ENCODE assay signal across 1 cellular context in genomic region chr4:184460495-184461285, GRCh38.
TF ChIP-seq lines count a peak whose summit lies in the region.

No MANE protein-coding gene starts in this region.

TF ChIP-seq in HepG2, 621 proteins besides CTCF, POLR2A, EP300 and RAD21:
- TF ChIP-seq MNT (IDR thresholded peaks at IDR 0.05) (peak; percentile 19; the same call in 1 of the 2 replicates), ZNF264 (CRISPR knock-in tag; IDR thresholded peaks at IDR 0.05) (no peak)
